Comparison of ENCODE assay signal across 1 cellular context in genomic region chr14:61517861-61518802, GRCh38.
TF ChIP-seq lines count a peak whose summit lies in the region.

No MANE protein-coding gene starts in this region.

TF ChIP-seq in HepG2, 621 proteins besides CTCF, POLR2A, EP300 and RAD21 (continued from another document):
- no peak for TF ChIP-seq FOXP1 (IDR thresholded peaks at IDR 0.05)
- TF ChIP-seq FOXP1 (CRISPR knock-in tag; IDR thresholded peaks at IDR 0.05), result peak; percentile 32; the same call in 1 of the 2 replicates
- TF ChIP-seq ETV6 (CRISPR knock-in tag; conservative IDR thresholded peaks at IDR 0.05), result no peak
- TF ChIP-seq SKI (IDR thresholded peaks at IDR 0.05; ENCODE audit: partially characterized antibody), result peak; percentile 61
- TF ChIP-seq DPF2 (CRISPR knock-in tag; IDR thresholded peaks at IDR 0.05; ENCODE audit: borderline replicate concordance, low read depth), result 0 out of 2 replicates have a peak, but pooled peaks have one; percentile 28
- peak; percentile 14; the same call in 1 of the 2 replicates for TF ChIP-seq NCOR1 (IDR thresholded peaks at IDR 0.05; ENCODE audit: borderline replicate concordance, low read length)
- peak; percentile 25; the same call in 1 of the 2 replicates for TF ChIP-seq RXRB (CRISPR knock-in tag; IDR thresholded peaks at IDR 0.05; ENCODE audit: borderline replicate concordance)
- peak; percentile 40; the same call in 1 of the 2 replicates for TF ChIP-seq HOXA3 (CRISPR knock-in tag; IDR thresholded peaks at IDR 0.05)
- no peak; the same call in 1 of the 2 replicates for TF ChIP-seq POGZ (CRISPR knock-in tag; IDR thresholded peaks at IDR 0.05)
- TF ChIP-seq IRF2 (CRISPR knock-in tag; IDR thresholded peaks at IDR 0.05), result 0 out of 2 replicates have a peak, but pooled peaks have one; percentile 17
- peak; percentile 17 for TF ChIP-seq XRCC5 (optimal IDR thresholded peaks at IDR 0.05; ENCODE audit: low read length)
- TF ChIP-seq GATAD1 (CRISPR knock-in tag; IDR thresholded peaks at IDR 0.05), result 0 out of 2 replicates have a peak, but pooled peaks have one; percentile 23
TF ChIP-seq in HepG2: peak in this region for 84.
